ENCODE assay signal across 10 cellular contexts in the genomic region with DNA sequence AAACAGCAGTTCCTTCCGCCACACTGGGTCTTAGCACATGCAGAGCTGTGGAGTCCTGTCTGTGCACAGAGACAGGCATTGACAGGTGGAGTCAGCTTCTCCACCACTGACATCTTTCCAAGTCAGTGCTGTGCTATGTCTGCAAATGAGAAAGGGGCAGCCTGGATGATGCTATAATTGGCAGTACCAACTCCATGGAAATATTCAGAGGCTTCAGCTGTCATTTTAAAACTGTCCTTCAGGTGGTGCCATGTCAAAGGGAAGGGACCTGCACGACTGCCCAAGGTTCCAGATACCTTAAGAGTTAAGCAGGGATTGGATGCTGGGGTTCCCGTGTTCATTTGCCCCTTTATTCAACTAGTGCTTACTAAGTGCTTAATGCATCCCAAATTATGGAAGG.
DNase-seq lines count a peak whose midpoint lies in the region; ATAC-seq, FAIRE-seq and TF ChIP-seq lines count a peak whose summit lies in the region.
"Had no signal": no experiment of that assay in that cellular context is flagged by ENCODE, and none has a peak within 500 bp of the region (broad histone marks: within the 10 kb centered on the region; RNA-seq: fewer than 3 reads in every experiment).

No MANE protein-coding gene starts in this region.

- DNase-seq in left ventricle myocardium inferior (no peak), cardiac septum (ENCODE audit: low spot score) (no peak), NOMO-1 (lab: John Stamatoyannopoulos, UW; ENCODE audit: unreplicated experiment in 2 of 2) (peak; percentile 20 to 29), erythroblast (lab: John Stamatoyannopoulos, UW) (peak; percentile 17 to 45), small intestine (no peak), HTR-8/SVneo (ENCODE audit: insufficient read length, low spot score) (no peak)
- no peak for DNase-seq in activated T-cell treated with anti-CD3 and anti-CD28 coated beads, Interleukin-2, amount 50 U/mL, for 24 hours
- DNase-seq: occipital lobe had no signal

- intact Hi-C loops in left ventricle myocardium inferior (cut with micrococcal nuclease), result no loop called here
- intact Hi-C loops in cardiac septum (cut with DNase I), result no loop called here

- H3K27ac ChIP-seq in left ventricle myocardium inferior (replicated peaks), result no peak overlapping the region
- H3K27ac ChIP-seq in small intestine (ENCODE audit: low read depth in 1 of 2, low read length in 1 of 2), result no peak overlapping the region

- H3K27ac Mint-ChIP-seq in activated T-cell treated with anti-CD3 and anti-CD28 coated beads, Interleukin-2, amount 50 U/mL, for 24 hours, result no peak overlapping the region
- H3K27ac Mint-ChIP-seq: T-helper 1 cell treated with Interleukin-12 subunit alpha and Interleukin-12 subunit beta and Interleukin-4 antibody, amounts not matched to agents 30 μg/mL and 1 μg/mL, for 36 hours had no signal

- FAIRE-seq in small intestine (lab: Jason Lieb, UNC) (no peak), HTR-8/SVneo (lab: Jason Lieb, UNC) (no peak)

- no peaks in the 10 kb centered on the region for H3K36me3 Mint-ChIP-seq in activated T-cell treated with anti-CD3 and anti-CD28 coated beads, Interleukin-2, amount 50 U/mL, for 24 hours (ENCODE audit: low read depth)

- H3K9me3 ChIP-seq in left ventricle myocardium inferior (replicated peaks), result peaks cover 10% of the 10 kb centered on the region
- H3K9me3 ChIP-seq in small intestine (ENCODE audit: control insufficient read depth, low read depth), result no peaks in the 10 kb centered on the region

- TF ChIP-seq POLR2A in erythroblast (IDR thresholded peaks at IDR 0.05; ENCODE audit: low read length), result no peak

- H3K27me3 Mint-ChIP-seq in activated T-cell treated with anti-CD3 and anti-CD28 coated beads, Interleukin-2, amount 50 U/mL, for 24 hours, result peaks cover 9% of the 10 kb centered on the region

- H3K27me3 ChIP-seq in left ventricle myocardium inferior (ENCODE audit: low read depth) (no peaks in the 10 kb centered on the region), small intestine (ENCODE audit: control insufficient read depth in 2 of 2, insufficient read depth in 2 of 2, low read length in 2 of 2) (no peaks in the 10 kb centered on the region)

- WGBS in small intestine, 3 donors, result 66 to 81% (median 72%) methylated on average over 3 of the region's 3 CpGs

- H3K4me1 ChIP-seq in left ventricle myocardium inferior (no peaks in the 10 kb centered on the region), small intestine (ENCODE audit: control insufficient read depth in 2 of 2, insufficient read depth in 1 of 2, low read depth in 1 of 2, low read length in 1 of 2) (no peaks in the 10 kb centered on the region)

- H3K4me3 Mint-ChIP-seq in activated T-cell treated with anti-CD3 and anti-CD28 coated beads, Interleukin-2, amount 50 U/mL, for 24 hours, result no peak overlapping the region
- H3K4me3 Mint-ChIP-seq: T-helper 1 cell treated with Interleukin-12 subunit alpha and Interleukin-12 subunit beta and Interleukin-4 antibody, amounts not matched to agents 30 μg/mL and 1 μg/mL, for 36 hours had no signal

- peaks cover 10% of the 10 kb centered on the region for H3K4me1 Mint-ChIP-seq in activated T-cell treated with anti-CD3 and anti-CD28 coated beads, Interleukin-2, amount 50 U/mL, for 24 hours (ENCODE audit: low read depth)

- no peaks in the 10 kb centered on the region for H3K9me3 Mint-ChIP-seq in activated T-cell treated with anti-CD3 and anti-CD28 coated beads, Interleukin-2, amount 50 U/mL, for 24 hours
- H3K9me3 Mint-ChIP-seq: T-helper 1 cell treated with Interleukin-12 subunit alpha and Interleukin-12 subunit beta and Interleukin-4 antibody, amounts not matched to agents 30 μg/mL and 1 μg/mL, for 36 hours had no signal

- TF ChIP-seq CTCF in left ventricle myocardium inferior (IDR thresholded peaks at IDR 0.05; ENCODE audit: borderline replicate concordance), result peak; percentile 29

- H3K4me3 ChIP-seq in left ventricle myocardium inferior (no peak overlapping the region), small intestine (ENCODE audit: low read depth in 1 of 2, low read length in 2 of 2) (no peak overlapping the region)

- no peaks in the 10 kb centered on the region for H3K36me3 ChIP-seq in left ventricle myocardium inferior
- H3K36me3 ChIP-seq in small intestine (ENCODE audit: control insufficient read depth in 2 of 2, insufficient read depth in 2 of 2, low read length in 2 of 2), result no peaks in the 10 kb centered on the region

- ATAC-seq in HG02623 (IDR thresholded peaks at IDR 0.05; ENCODE audit: unreplicated experiment), result no peak

Comparison
In these comparisons a context has a peak if more than half of its experiments do, and no peak if none do; other contexts are left out.
1. DNase-seq: peak in NOMO-1 (2 of 2) and erythroblast (2 of 2); none in left ventricle myocardium inferior (single experiment), cardiac septum (single experiment), small intestine (single experiment), HTR-8/SVneo (single experiment) and activated T-cell treated with anti-CD3 and anti-CD28 coated beads, Interleukin-2, amount 50 U/mL, for 24 hours (single experiment).